In the genomic region with DNA sequence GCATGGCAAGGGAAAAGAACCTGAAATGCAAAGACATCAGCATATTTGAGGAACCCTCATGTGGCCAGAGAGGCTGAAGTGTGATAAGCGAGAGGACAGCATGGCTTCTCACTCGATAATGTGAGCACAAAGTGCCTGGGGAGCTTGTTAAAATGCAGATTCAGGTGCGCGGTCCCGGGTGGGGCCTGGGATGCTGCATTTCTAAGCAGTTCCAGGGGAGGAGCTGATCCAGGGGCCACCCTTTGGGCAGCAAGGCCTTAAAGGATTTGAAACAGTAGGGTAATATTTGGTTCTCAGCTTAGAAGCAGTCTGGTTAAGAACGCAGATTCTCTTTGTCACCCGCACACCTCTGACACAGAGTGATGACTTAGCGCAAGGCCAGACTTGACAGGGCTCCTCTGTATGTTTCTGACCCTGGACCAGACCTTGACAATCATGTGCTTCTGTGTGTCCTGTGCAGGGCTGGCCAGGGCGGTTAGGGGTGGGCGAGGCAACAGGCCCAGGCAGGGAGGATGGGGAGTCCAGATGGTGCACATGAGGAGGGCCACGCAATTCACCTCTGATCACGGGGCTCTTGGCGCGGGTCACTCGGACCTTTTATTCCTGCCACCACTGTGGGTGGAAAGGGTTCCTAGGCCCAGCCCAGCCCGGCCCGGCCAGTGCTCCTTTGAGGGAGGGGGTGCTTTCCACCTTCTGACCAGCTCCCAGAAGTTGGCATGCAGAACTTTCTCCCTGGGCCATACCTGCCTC, we compare ENCODE assay signal across 21 cellular contexts.
"Had no signal": no experiment of that assay in that cellular context is flagged by ENCODE, and none has a peak within 500 bp of the region (broad histone marks: within the 10 kb centered on the region; RNA-seq: fewer than 3 reads in every experiment).

No MANE protein-coding gene starts in this region.

- H3K4me3 ChIP-seq: breast epithelium, heart right ventricle, right lobe of liver, skin epidermis, stomach, suprapubic skin, tibial nerve had no signal

- H3K36me3 ChIP-seq: breast epithelium, heart right ventricle, right lobe of liver, stomach, suprapubic skin, tibial nerve had no signal

- H3K9me3 ChIP-seq: breast epithelium, heart right ventricle, right lobe of liver, stomach, suprapubic skin, tibial nerve had no signal

- DNase-seq: activated CD4-positive, alpha-beta T cell treated with anti-CD3 and anti-CD28 coated beads, Interleukin-2, amount 50 U/mL, for 4 hours; activated CD8-positive, alpha-beta memory T cell treated with anti-CD3 and anti-CD28 coated beads for 24 hours; activated CD8-positive, alpha-beta memory T cell treated with anti-CD3 and anti-CD28 coated beads, Interleukin-2, amount 50 U/mL, for 4 hours; activated T-cell treated with anti-CD3 and anti-CD28 coated beads, Interleukin-2, amount 50 U/mL, for 24 hours; aorta; cortex of kidney; endodermal cell; heart right ventricle; left colon; right lobe of liver; stomach; T-helper 9 cell had no signal

- H3K27ac ChIP-seq: breast epithelium, epithelial cell of prostate, heart right ventricle, right lobe of liver, skin epidermis, stomach, suprapubic skin, tibial nerve had no signal

- H3K4me1 ChIP-seq: breast epithelium had no signal

- ATAC-seq: activated naive CD4-positive, alpha-beta T cell treated with anti-CD3 and anti-CD28 coated beads, Interleukin-2, amount 50 U/mL, for 72 hours; activated T-helper 17 cell treated with anti-CD3 and anti-CD28 coated beads, Interleukin-2, amount 50 U/mL, for 72 hours; heart right ventricle; left colon; right lobe of liver; stimulated activated memory B cell treated with anti-CD40 and anti-IgM and Interleukin-4, amounts not matched to agents 10 μg/mL and 1 μg/mL and 100 μg/mL, for 72 hours; WTC11 had no signal

- H3K27me3 ChIP-seq: breast epithelium, right lobe of liver, stomach, suprapubic skin, tibial nerve had no signal
